ENCODE assay signal across 18 cellular contexts in the genomic region with DNA sequence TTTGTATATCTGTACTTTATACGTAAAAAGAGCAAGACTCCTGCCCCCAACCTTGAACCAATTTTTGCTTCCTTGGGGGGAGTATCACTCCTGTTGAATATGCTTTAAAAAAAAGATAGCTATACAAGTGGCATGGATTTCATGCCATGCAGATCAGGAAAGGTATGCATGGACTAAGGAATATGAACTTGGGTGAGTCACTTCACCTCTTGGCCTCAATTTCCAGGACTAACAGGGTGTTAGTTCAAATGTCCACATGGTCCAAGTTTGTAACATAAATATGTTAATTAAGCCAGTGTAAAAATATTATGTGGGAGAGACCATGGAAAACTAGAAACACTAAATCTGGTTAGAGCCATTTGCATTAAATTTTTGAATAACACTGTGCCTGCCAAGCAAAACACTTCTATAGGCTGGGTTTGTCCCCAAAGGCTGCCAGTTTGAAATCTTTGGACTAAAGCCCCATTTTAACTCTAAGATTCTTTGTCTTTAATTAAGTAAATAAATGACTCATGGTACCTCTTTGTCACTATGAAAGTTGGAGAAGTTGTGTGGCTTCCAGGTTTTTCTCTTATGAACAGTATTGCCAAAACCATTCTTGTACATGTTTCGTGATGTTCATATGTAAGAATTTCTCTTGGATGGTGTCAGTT. TPM values are rescaled to one million over a fixed set of nuclear protein-coding genes. Genes with fewer than 3 reads are reported as not detected.
"Had no signal": no experiment of that assay in that cellular context is flagged by ENCODE, and none has a peak within 500 bp of the region (broad histone marks: within the 10 kb centered on the region; RNA-seq: fewer than 3 reads in every experiment).

No MANE protein-coding gene starts in this region.

- H3K36me3 ChIP-seq: ascending aorta, left ventricle myocardium inferior, right atrium auricular region had no signal

- ATAC-seq: esophagus mucosa, SK-N-SH treated with all-trans-retinoic acid at 6 μM for 48 hours had no signal

- DNase-seq: activated CD4-positive, alpha-beta T cell treated with anti-CD3 and anti-CD28 coated beads for 48 hours; activated naive CD4-positive, alpha-beta T cell; endodermal cell; islet precursor cell; left ventricle myocardium inferior; trophoblast cell had no signal

- H3K36me3 Mint-ChIP-seq: mesothelial cell of epicardium had no signal

- H3K27me3 ChIP-seq: ascending aorta, right atrium auricular region had no signal

- H3K27ac ChIP-seq: ascending aorta, left ventricle myocardium inferior, parathyroid adenoma, right atrium auricular region had no signal

- H3K4me1 ChIP-seq: ascending aorta, left ventricle myocardium inferior, parathyroid adenoma had no signal

- H3K27ac Mint-ChIP-seq: activated T-helper 1 cell treated with anti-CD3 and anti-CD28 coated beads, Interleukin-12 subunit alpha, Interleukin-12 subunit beta, Interleukin-2, Interleukin-4 antibody, amounts not matched to agents 30 ng/mL and 10 ng/mL and 1 ng/mL, durations not matched to agents 14 hours and 24 hours and 36 hours; dendritic cell treated with granulocyte-macrophage colony-stimulating factor and Interleukin-4, amounts not matched to agents 40 ng/mL and 50 ng/mL, for 4 days; endodermal cell; mesothelial cell of epicardium; T-helper 1 cell treated with Interleukin-12 subunit alpha and Interleukin-12 subunit beta and Interleukin-4 antibody, amounts not matched to agents 30 μg/mL and 1 μg/mL, for 36 hours had no signal

- H3K4me3 Mint-ChIP-seq: activated T-helper 1 cell treated with anti-CD3 and anti-CD28 coated beads, Interleukin-12 subunit alpha, Interleukin-12 subunit beta, Interleukin-2, Interleukin-4 antibody, amounts not matched to agents 30 ng/mL and 10 ng/mL and 1 ng/mL, durations not matched to agents 14 hours and 24 hours and 36 hours; central memory CD8-positive, alpha-beta T cell; dendritic cell treated with granulocyte-macrophage colony-stimulating factor and Interleukin-4, amounts not matched to agents 40 ng/mL and 50 ng/mL, for 4 days; endodermal cell; mesothelial cell of epicardium; T-helper 1 cell treated with Interleukin-12 subunit alpha and Interleukin-12 subunit beta and Interleukin-4 antibody, amounts not matched to agents 30 μg/mL and 1 μg/mL, for 36 hours had no signal

- H3K4me1 Mint-ChIP-seq: mesothelial cell of epicardium had no signal

- H3K4me3 ChIP-seq: ascending aorta, left ventricle myocardium inferior, right atrium auricular region, skin epidermis had no signal

RNA-seq across cellular contexts. Expression of a gene that starts 33.1 kb away (rescaled TPM):
- total RNA-seq: ascending aorta, endodermal cell, frontal cortex, left ventricle myocardium inferior, mesothelial cell of epicardium, right atrium auricular region had no signal
